2 cellular contexts compared by ENCODE assay signal in the genomic region with DNA sequence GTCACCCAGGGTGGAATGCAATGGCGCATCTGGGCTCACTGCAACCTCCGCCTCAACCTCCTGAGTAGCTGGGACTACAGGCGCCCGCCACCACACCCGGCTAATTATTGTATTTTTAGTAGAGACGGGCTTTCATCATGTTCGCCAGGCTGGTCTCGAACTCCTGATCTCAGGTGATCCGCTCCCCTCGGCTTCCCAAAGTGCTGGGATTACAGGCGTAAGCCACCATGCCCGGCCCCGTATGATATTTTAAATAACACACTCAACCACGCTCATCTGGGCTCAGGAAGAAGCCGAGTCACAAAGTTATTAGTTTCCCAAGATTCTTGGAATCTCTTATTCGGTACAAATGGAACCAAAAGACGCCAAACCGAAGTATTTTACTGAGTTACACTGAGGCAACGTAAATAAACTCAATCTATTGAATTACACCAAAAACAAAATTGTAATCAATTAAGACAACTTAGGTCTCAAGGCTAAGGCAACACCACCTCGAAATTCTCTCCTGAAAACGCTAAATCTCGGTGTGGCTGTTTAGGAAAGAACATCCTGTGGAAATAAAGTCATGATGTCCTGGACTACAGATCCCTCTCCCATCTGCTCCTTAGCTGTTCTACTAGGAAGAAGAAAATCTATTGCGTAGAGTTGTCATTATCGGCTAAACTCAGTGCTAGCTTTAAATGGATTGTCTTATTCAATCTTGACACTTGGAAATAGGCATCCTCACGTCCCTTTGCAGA.
TF ChIP-seq lines count a peak whose summit lies in the region.

No MANE protein-coding gene starts in this region.

TF ChIP-seq in GM23338, 12 proteins besides CTCF, POLR2A, EP300 and RAD21 (continued from another document):
- TF ChIP-seq REST (IDR thresholded peaks at IDR 0.05; ENCODE audit: unreplicated experiment): no peak
- no peak for TF ChIP-seq ZNF331 (CRISPR knock-in tag; IDR thresholded peaks at IDR 0.05; ENCODE audit: low read depth)
- no peak for TF ChIP-seq NANOG (IDR thresholded peaks at IDR 0.05; ENCODE audit: borderline replicate concordance)
- no peak for TF ChIP-seq STAT1 (IDR thresholded peaks at IDR 0.05; ENCODE audit: unreplicated experiment)
- TF ChIP-seq EZH2 (IDR thresholded peaks at IDR 0.05; ENCODE audit: low read depth, unreplicated experiment): no peak
- TF ChIP-seq ETS1 (IDR thresholded peaks at IDR 0.05): no peak
- no peak for TF ChIP-seq ZNF462 (CRISPR knock-in tag; IDR thresholded peaks at IDR 0.05)
- no peak for TF ChIP-seq ZNF114 (CRISPR knock-in tag; IDR thresholded peaks at IDR 0.05)

TF ChIP-seq in SK-N-SH, 30 proteins besides CTCF, POLR2A, EP300 and RAD21 (continued from another document):
- TF ChIP-seq, protein P1, sequence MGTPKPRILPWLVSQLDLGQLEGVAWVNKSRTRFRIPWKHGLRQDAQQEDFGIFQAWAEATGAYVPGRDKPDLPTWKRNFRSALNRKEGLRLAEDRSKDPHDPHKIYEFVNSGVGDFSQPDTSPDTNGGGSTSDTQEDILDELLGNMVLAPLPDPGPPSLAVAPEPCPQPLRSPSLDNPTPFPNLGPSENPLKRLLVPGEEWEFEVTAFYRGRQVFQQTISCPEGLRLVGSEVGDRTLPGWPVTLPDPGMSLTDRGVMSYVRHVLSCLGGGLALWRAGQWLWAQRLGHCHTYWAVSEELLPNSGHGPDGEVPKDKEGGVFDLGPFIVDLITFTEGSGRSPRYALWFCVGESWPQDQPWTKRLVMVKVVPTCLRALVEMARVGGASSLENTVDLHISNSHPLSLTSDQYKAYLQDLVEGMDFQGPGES (IDR thresholded peaks at IDR 0.05; ENCODE audit: low read depth, low read length): no peak
- no peak for TF ChIP-seq POLR2AphosphoS5 (IDR thresholded peaks at IDR 0.05; ENCODE audit: low read depth, low read length)
- TF ChIP-seq MXI1 (IDR thresholded peaks at IDR 0.05; ENCODE audit: low read depth, low read length): no peak
- no peak for TF ChIP-seq EZH2phosphoT487 (IDR thresholded peaks at IDR 0.05; ENCODE audit: borderline replicate concordance, low read depth)
- TF ChIP-seq SMC3 (IDR thresholded peaks at IDR 0.05; ENCODE audit: low read depth, low read length): no peak
- no peak for TF ChIP-seq RCOR1 (IDR thresholded peaks at IDR 0.05; ENCODE audit: low read length)
- TF ChIP-seq, protein P2, sequence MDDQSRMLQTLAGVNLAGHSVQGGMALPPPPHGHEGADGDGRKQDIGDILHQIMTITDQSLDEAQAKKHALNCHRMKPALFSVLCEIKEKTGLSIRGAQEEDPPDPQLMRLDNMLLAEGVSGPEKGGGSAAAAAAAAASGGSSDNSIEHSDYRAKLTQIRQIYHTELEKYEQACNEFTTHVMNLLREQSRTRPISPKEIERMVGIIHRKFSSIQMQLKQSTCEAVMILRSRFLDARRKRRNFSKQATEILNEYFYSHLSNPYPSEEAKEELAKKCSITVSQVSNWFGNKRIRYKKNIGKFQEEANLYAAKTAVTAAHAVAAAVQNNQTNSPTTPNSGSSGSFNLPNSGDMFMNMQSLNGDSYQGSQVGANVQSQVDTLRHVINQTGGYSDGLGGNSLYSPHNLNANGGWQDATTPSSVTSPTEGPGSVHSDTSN (IDR thresholded peaks at IDR 0.05): no peak
- TF ChIP-seq CHD2 (IDR thresholded peaks at IDR 0.05; ENCODE audit: low read length, partially characterized antibody): no peak
- TF ChIP-seq NFIC (IDR thresholded peaks at IDR 0.05; ENCODE audit: borderline replicate concordance): no peak
